In genomic region chr11:119023741-119024140, GRCh38 we compare ENCODE assay signal across 18 cellular contexts. TPM values are rescaled to one million over a fixed set of nuclear protein-coding genes. Genes with fewer than 3 reads are reported as not detected.
DNase-seq lines count a peak whose midpoint lies in the region; ATAC-seq, FAIRE-seq and TF ChIP-seq lines count a peak whose summit lies in the region.
"Had no signal": no experiment of that assay in that cellular context is flagged by ENCODE, and none has a peak within 500 bp of the region (broad histone marks: within the 10 kb centered on the region; RNA-seq: fewer than 3 reads in every experiment).

No MANE protein-coding gene starts in this region.

- H3K27me3 Mint-ChIP-seq in activated CD8-positive, alpha-beta T cell treated with anti-CD3 and anti-CD28 coated beads for 36 hours = no peaks in the 10 kb centered on the region
- no peaks in the 10 kb centered on the region for H3K27me3 Mint-ChIP-seq in stimulated activated naive B cell treated with anti-CD40 and anti-IgM and Interleukin-4, amounts not matched to agents 10 μg/mL and 1 μg/mL and 100 μg/mL, for 72 hours

- CTCF ChIA-PET in HepG2 (lab: Yijun Ruan, JAX; ENCODE audit: low intra/inter-chr PET ratio, low total read pairs) = no interaction called here
- CTCF ChIA-PET in activated CD8-positive, alpha-beta T cell treated with anti-CD3 and anti-CD28 coated beads for 36 hours (lab: Charles Lee) = interaction anchor here (3.3 kb wide), 1 partner anchor 32 kb away, joined by 8 read pairs; no protein-coding TSS in a partner anchor

- H3K4me3 ChIP-seq in HepG2 (replicated peaks in 1 of 3; ENCODE audit: insufficient read depth in 1 of 3, low read depth in 2 of 3, low read length in 3 of 3) (no peak overlapping the region), right lobe of liver (no peak overlapping the region), hepatocyte (no peak overlapping the region)
- H3K4me3 ChIP-seq: upper lobe of left lung had no signal

- TF ChIP-seq EP300 in HepG2 (IDR thresholded peaks at IDR 0.05; ENCODE audit: low read depth in 2 of 2, low read length in 2 of 2) = no peak
- no peak for TF ChIP-seq EP300 in HepG2 (CRISPR knock-in tag; IDR thresholded peaks at IDR 0.05; ENCODE audit: borderline replicate concordance)

- H3K36me3 ChIP-seq in HepG2 (replicated peaks in 1 of 2; ENCODE audit: control insufficient read depth in 1 of 2, insufficient read depth in 2 of 2, low read length in 2 of 2) (peaks cover 4% of the 10 kb centered on the region in 2 experiments; a peak in 3 of 5 replicates), right lobe of liver (peaks cover 0 to 32% (median 15%) of the 10 kb centered on the region in 4 donors), hepatocyte (replicated peaks; ENCODE audit: insufficient read depth, low read depth) (no peaks in the 10 kb centered on the region)
- H3K36me3 ChIP-seq: breast epithelium had no signal

- no peak overlapping the region for H3K9ac ChIP-seq in HepG2 (ENCODE audit: insufficient read depth, low read depth, low read length)

- peaks cover 50% of the 10 kb centered on the region for H3K4me1 Mint-ChIP-seq in activated CD8-positive, alpha-beta T cell treated with anti-CD3 and anti-CD28 coated beads for 36 hours (ENCODE audit: low read depth)
- H3K4me1 Mint-ChIP-seq in stimulated activated naive B cell treated with anti-CD40 and anti-IgM and Interleukin-4, amounts not matched to agents 10 μg/mL and 1 μg/mL and 100 μg/mL, for 72 hours = peaks cover 27 to 35% of the 10 kb centered on the region in 2 donors

- H2AFZ ChIP-seq in HepG2 (ENCODE audit: low read length) = no peak overlapping the region
- H2AFZ ChIP-seq in hepatocyte = no peak overlapping the region

- peaks cover 0 to 3% of the 10 kb centered on the region in 2 experiments; a peak in 2 of 5 replicates for H3K27me3 ChIP-seq in HepG2 (ENCODE audit: control insufficient read depth in 1 of 2, insufficient read depth in 2 of 2, low read length in 2 of 2)
- no peaks in the 10 kb centered on the region for H3K27me3 ChIP-seq in right lobe of liver
- no peaks in the 10 kb centered on the region for H3K27me3 ChIP-seq in hepatocyte
- H3K27me3 ChIP-seq: breast epithelium, upper lobe of left lung had no signal

- FAIRE-seq in HepG2 (lab: Jason Lieb, UNC) = no peak
- FAIRE-seq: endometrium, HTR-8/SVneo, kidney had no signal

- DNase-seq in HepG2 (ENCODE audit: low spot score) (no peak), right lobe of liver (no peak), hepatocyte (ENCODE audit: low spot score) (no peak), NCI-H1694 (lab: John Stamatoyannopoulos, UW) (no peak), cerebellum (ENCODE audit: low spot score) (no peak)
- DNase-seq in activated CD8-positive, alpha-beta T cell treated with anti-CD3 and anti-CD28 coated beads for 36 hours = no peak
- DNase-seq in stimulated activated naive B cell treated with anti-CD40 and anti-IgM and Interleukin-4, amounts not matched to agents 10 μg/mL and 1 μg/mL and 100 μg/mL, for 72 hours = no peak
- DNase-seq: DMS79 treated with DMSO at 0.1 percent for 48 hours; kidney; NCI-H226; stimulated activated CD4-positive, alpha-beta T cell treated with anti-CD3 and anti-CD28 coated beads, Interleukin-1b, Interleukin-23, amount 100 ng/mL, for 48 hours; stimulated activated CD8-positive, alpha-beta memory T cell treated with anti-CD3 and anti-CD28 coated beads, Interleukin-4, amount 100 ng/mL, for 48 hours; upper lobe of left lung had no signal

- no TSS peak for BruUV-seq in HepG2 (replicated peaks; lab: Mats Ljungman, UMichigan)

- peak overlapping the region; percentile 99 for H3K4me2 ChIP-seq in HepG2 (ENCODE audit: low read depth, low read length)
- peak overlapping the region; percentile 98 for H3K4me2 ChIP-seq in hepatocyte

- peaks cover 58% of the 10 kb centered on the region for H3K36me3 Mint-ChIP-seq in activated CD8-positive, alpha-beta T cell treated with anti-CD3 and anti-CD28 coated beads for 36 hours (ENCODE audit: low read depth)
- H3K36me3 Mint-ChIP-seq in stimulated activated naive B cell treated with anti-CD40 and anti-IgM and Interleukin-4, amounts not matched to agents 10 μg/mL and 1 μg/mL and 100 μg/mL, for 72 hours = peaks cover 34 to 55% of the 10 kb centered on the region in 2 donors

- no peak for ATAC-seq in HepG2
- no peak for ATAC-seq in right lobe of liver
- no peak for ATAC-seq in activated CD8-positive, alpha-beta T cell treated with anti-CD3 and anti-CD28 coated beads for 36 hours
- no peak for ATAC-seq in stimulated activated naive B cell treated with anti-CD40 and anti-IgM and Interleukin-4, amounts not matched to agents 10 μg/mL and 1 μg/mL and 100 μg/mL, for 72 hours (replicated peaks)
- ATAC-seq in HG03469 (IDR thresholded peaks at IDR 0.05; ENCODE audit: unreplicated experiment) = no peak
- ATAC-seq: activated CD4-positive, CD25-positive, alpha-beta regulatory T cell treated with anti-CD3 and anti-CD28 coated beads, Interleukin-2, amount 50 U/mL, for 24 hours had no signal

- peak overlapping the region; percentile 52 for H3K27ac Mint-ChIP-seq in activated CD8-positive, alpha-beta T cell treated with anti-CD3 and anti-CD28 coated beads for 36 hours
- peak overlapping the region; percentile 31 for H3K27ac Mint-ChIP-seq in stimulated activated naive B cell treated with anti-CD40 and anti-IgM and Interleukin-4, amounts not matched to agents 10 μg/mL and 1 μg/mL and 100 μg/mL, for 72 hours

- no peaks in the 10 kb centered on the region for H3K9me3 ChIP-seq in HepG2 (ENCODE audit: low read length)
- H3K9me3 ChIP-seq in right lobe of liver = no peaks in the 10 kb centered on the region
- no peaks in the 10 kb centered on the region for H3K9me3 ChIP-seq in hepatocyte (ENCODE audit: low read depth)
- H3K9me3 ChIP-seq: breast epithelium, upper lobe of left lung had no signal

- intact Hi-C loops in HepG2 (cut with micrococcal nuclease; ENCODE audit: unreplicated experiment) = no loop called here
- intact Hi-C loops in right lobe of liver (cut with DNase I) = no loop called here
- intact Hi-C loops in activated CD8-positive, alpha-beta T cell treated with anti-CD3 and anti-CD28 coated beads for 36 hours (cut with micrococcal nuclease) = no loop called here

- POLR2A ChIA-PET in HepG2 (lab: Yijun Ruan, JAX) = interaction anchor here (1.0 to 2.8 kb wide), 5 partner anchors 8 to 71 kb away, joined by 3 to 12 read pairs (median 6); partner anchors contain the start of genes CENATAC and VPS11
- POLR2A ChIA-PET in activated CD8-positive, alpha-beta T cell treated with anti-CD3 and anti-CD28 coated beads for 36 hours (lab: Charles Lee) = interaction anchor here (2.3 to 8.4 kb wide), 2 partner anchors 7 to 24 kb away, joined by 10 to 98 read pairs; partner anchors contain the start of genes RPS25 and TRAPPC4

- in situ Hi-C loops in HepG2 (cut with HindIII; ENCODE audit: extremely low pct_ligation_motif_present, low pct_unique_long_range_greater_than_20kb) = no loop called here

- H3K4me1 ChIP-seq in HepG2 (ENCODE audit: insufficient read depth, low read length) (peaks cover 92% of the 10 kb centered on the region), right lobe of liver (peaks cover 0 to 76% (median 31%) of the 10 kb centered on the region in 4 donors), hepatocyte (ENCODE audit: insufficient read depth) (peaks cover 68% of the 10 kb centered on the region)

- H3K79me2 ChIP-seq in HepG2 (ENCODE audit: insufficient read depth, low read length) (peaks cover 62% of the 10 kb centered on the region), hepatocyte (peaks cover 61% of the 10 kb centered on the region)

- no peak for TF ChIP-seq RAD21 in HepG2 (CRISPR knock-in tag; IDR thresholded peaks at IDR 0.05)

- no peak overlapping the region for H3K4me3 Mint-ChIP-seq in activated CD8-positive, alpha-beta T cell treated with anti-CD3 and anti-CD28 coated beads for 36 hours
- no peak overlapping the region for H3K4me3 Mint-ChIP-seq in stimulated activated naive B cell treated with anti-CD40 and anti-IgM and Interleukin-4, amounts not matched to agents 10 μg/mL and 1 μg/mL and 100 μg/mL, for 72 hours

- no peaks in the 10 kb centered on the region for H3K9me2 ChIP-seq in hepatocyte (replicated peaks; ENCODE audit: insufficient read depth)

- TF ChIP-seq POLR2A in HepG2 (IDR thresholded peaks at IDR 0.05; ENCODE audit: insufficient read depth in 1 of 2, low read depth in 2 of 2, low read length in 2 of 2) = no peak
- no peak for TF ChIP-seq POLR2A in right lobe of liver (IDR thresholded peaks at IDR 0.05)

- TF ChIP-seq CTCF in HepG2 (CRISPR knock-in tag; IDR thresholded peaks at IDR 0.05) = no peak
- no peak for TF ChIP-seq CTCF in right lobe of liver (IDR thresholded peaks at IDR 0.05)
- no peak for TF ChIP-seq CTCF in activated CD8-positive, alpha-beta T cell treated with anti-CD3 and anti-CD28 coated beads for 36 hours (IDR thresholded peaks at IDR 0.05)
- no peak for TF ChIP-seq CTCF in hepatocyte (IDR thresholded peaks at IDR 0.05; ENCODE audit: poor library complexity)

- H3K27ac ChIP-seq in HepG2 (ENCODE audit: extremely low read length, insufficient read depth, low read length) (peak overlapping the region; percentile 77), right lobe of liver (peak overlapping the region in 1 of 3 donors; percentile 62), hepatocyte (peak overlapping the region; percentile 67)

- H4K20me1 ChIP-seq in HepG2 (ENCODE audit: insufficient read depth, low read length) (peaks cover 5% of the 10 kb centered on the region; the same call in 1 of the 2 replicates), hepatocyte (ENCODE audit: insufficient read depth, poor library complexity, severe bottlenecking) (no peaks in the 10 kb centered on the region)

- H3K9me3 Mint-ChIP-seq in activated CD8-positive, alpha-beta T cell treated with anti-CD3 and anti-CD28 coated beads for 36 hours = no peaks in the 10 kb centered on the region
- no peaks in the 10 kb centered on the region for H3K9me3 Mint-ChIP-seq in stimulated activated naive B cell treated with anti-CD40 and anti-IgM and Interleukin-4, amounts not matched to agents 10 μg/mL and 1 μg/mL and 100 μg/mL, for 72 hours

RNA-seq across cellular contexts. Expression of gene TRAPPC4, which starts 5.2 kb away (rescaled TPM):
- total RNA-seq in HepG2 (2016; rRNA removed; fragmentation: Illumina TruSeq; extraction: Trizol) (97.4 and 124 TPM in 2 replicates), right lobe of liver (10 to 100 TPM; 17.2 to 46.3 (median 33.4) TPM), hepatocyte (78.5 and 96.1 TPM in 2 replicates), cerebellum (32.8 TPM)
- 27.9 and 36.4 TPM in 2 replicates for total RNA-seq in HepG2 (2016; cell fraction: cytosol; rRNA removed; fragmentation: Illumina TruSeq; extraction: Trizol; ENCODE audit: low read depth)
- 97.4 and 132 TPM in 2 replicates for total RNA-seq in HepG2 (2016; cell fraction: insoluble cytoplasmic fraction; rRNA removed; fragmentation: Illumina TruSeq; extraction: Trizol)
- total RNA-seq in HepG2 (2016; cell fraction: membrane; rRNA removed; fragmentation: Illumina TruSeq; extraction: Trizol) = 40.9 and 41.3 TPM in 2 replicates
- total RNA-seq in HepG2 (2016; cell fraction: nucleus; rRNA removed; fragmentation: Illumina TruSeq; extraction: Trizol) = 40.3 and 49.2 TPM in 2 replicates
- polyA plus RNA-seq in HepG2 (2011; rRNA removed) (126 and 140 TPM in 2 replicates), hepatocyte (174 and 175 TPM in 2 replicates)
- 244 TPM in 2 replicates for polyA plus RNA-seq in HepG2 (2011; cell fraction: cytosol; rRNA removed)
- polyA plus RNA-seq in HepG2 (2011; cell fraction: nucleus; rRNA removed) = 66.5 and 86.6 TPM in 2 replicates
- 79.9 and 87.7 TPM in 2 replicates for polyA plus RNA-seq in HepG2 (2012)
- polyA plus RNA-seq in HepG2 (2016; cell fraction: cytosol; fragmentation: Illumina TruSeq; extraction: Trizol; ENCODE audit: low read depth) = 27.4 and 30.8 TPM in 2 replicates
- 119 and 128 TPM in 2 replicates for polyA plus RNA-seq in HepG2 (2016; cell fraction: insoluble cytoplasmic fraction; fragmentation: Illumina TruSeq; extraction: Trizol; ENCODE audit: low read depth)
- 27.5 and 28.4 TPM in 2 replicates for polyA plus RNA-seq in HepG2 (2016; cell fraction: membrane; fragmentation: Illumina TruSeq; extraction: Trizol; ENCODE audit: low read depth)
- polyA plus RNA-seq in HepG2 (2016; cell fraction: nucleus; fragmentation: Illumina TruSeq; extraction: Trizol; ENCODE audit: insufficient read depth, low read depth) = 50.7 and 55.6 TPM in 2 replicates
- 109 and 163 TPM in 2 replicates for polyA minus RNA-seq in HepG2 (2011; rRNA and poly(A)+ RNA removed; ENCODE audit: low replicate concordance)
- 24.4 and 30.3 TPM in 2 replicates for polyA minus RNA-seq in HepG2 (2011; cell fraction: cytosol; rRNA and poly(A)+ RNA removed)
- polyA minus RNA-seq in HepG2 (2011; cell fraction: nucleus; rRNA and poly(A)+ RNA removed) = 36.2 and 46.1 TPM in 2 replicates
- total RNA-seq in activated CD8-positive, alpha-beta T cell treated with anti-CD3 and anti-CD28 coated beads for 36 hours = 10 to 100 TPM; 69.5 to 71.4 TPM

RNA-seq across cellular contexts. Expression of gene RPS25, which starts 5.6 kb away (rescaled TPM):
- total RNA-seq in HepG2 (2016; rRNA removed; fragmentation: Illumina TruSeq; extraction: Trizol) = 1,415 and 1,643 TPM in 2 replicates
- 2,275 and 2,513 TPM in 2 replicates for total RNA-seq in HepG2 (2016; cell fraction: cytosol; rRNA removed; fragmentation: Illumina TruSeq; extraction: Trizol; ENCODE audit: low read depth)
- total RNA-seq in HepG2 (2016; cell fraction: insoluble cytoplasmic fraction; rRNA removed; fragmentation: Illumina TruSeq; extraction: Trizol) = 1,435 and 1,680 TPM in 2 replicates
- 3,410 and 3,458 TPM in 2 replicates for total RNA-seq in HepG2 (2016; cell fraction: membrane; rRNA removed; fragmentation: Illumina TruSeq; extraction: Trizol)
- 502 and 555 TPM in 2 replicates for total RNA-seq in HepG2 (2016; cell fraction: nucleus; rRNA removed; fragmentation: Illumina TruSeq; extraction: Trizol)
- polyA plus RNA-seq in HepG2 (2011; rRNA removed) = 647 and 839 TPM in 2 replicates
- 1,228 and 1,764 TPM in 2 replicates for polyA plus RNA-seq in HepG2 (2011; cell fraction: cytosol; rRNA removed)
- polyA plus RNA-seq in HepG2 (2011; cell fraction: nucleus; rRNA removed) = 458 and 672 TPM in 2 replicates
- polyA plus RNA-seq in HepG2 (2012) = 1,615 and 1,935 TPM in 2 replicates
- 2,641 and 2,732 TPM in 2 replicates for polyA plus RNA-seq in HepG2 (2016; cell fraction: cytosol; fragmentation: Illumina TruSeq; extraction: Trizol; ENCODE audit: low read depth)
- 1,500 and 1,585 TPM in 2 replicates for polyA plus RNA-seq in HepG2 (2016; cell fraction: insoluble cytoplasmic fraction; fragmentation: Illumina TruSeq; extraction: Trizol; ENCODE audit: low read depth)
- 3,047 and 3,101 TPM in 2 replicates for polyA plus RNA-seq in HepG2 (2016; cell fraction: membrane; fragmentation: Illumina TruSeq; extraction: Trizol; ENCODE audit: low read depth)
- 848 and 904 TPM in 2 replicates for polyA plus RNA-seq in HepG2 (2016; cell fraction: nucleus; fragmentation: Illumina TruSeq; extraction: Trizol; ENCODE audit: insufficient read depth, low read depth)
- 34.5 and 58.3 TPM in 2 replicates for polyA minus RNA-seq in HepG2 (2011; rRNA and poly(A)+ RNA removed; ENCODE audit: low replicate concordance)
- polyA minus RNA-seq in HepG2 (2011; cell fraction: cytosol; rRNA and poly(A)+ RNA removed) = 501 and 613 TPM in 2 replicates
- 93.2 and 132 TPM in 2 replicates for polyA minus RNA-seq in HepG2 (2011; cell fraction: nucleus; rRNA and poly(A)+ RNA removed)
- 100 to 1,000 TPM; 326 to 822 (median 376) TPM for total RNA-seq in right lobe of liver
- 1,000 to 10,000 TPM; 1,901 to 1,911 TPM for total RNA-seq in activated CD8-positive, alpha-beta T cell treated with anti-CD3 and anti-CD28 coated beads for 36 hours
- total RNA-seq in hepatocyte = 1,502 and 1,568 TPM in 2 replicates
- polyA plus RNA-seq in hepatocyte = 1,058 and 1,100 TPM in 2 replicates
- 284 TPM for total RNA-seq in cerebellum

RNA-seq across cellular contexts. Expression of gene SLC37A4, which starts 6.9 kb away (rescaled TPM):
- total RNA-seq in HepG2 (2016; rRNA removed; fragmentation: Illumina TruSeq; extraction: Trizol) = 25.6 and 43.0 TPM in 2 replicates
- total RNA-seq in HepG2 (2016; cell fraction: cytosol; rRNA removed; fragmentation: Illumina TruSeq; extraction: Trizol; ENCODE audit: low read depth) = 12.3 and 13.2 TPM in 2 replicates
- 30.8 and 42.1 TPM in 2 replicates for total RNA-seq in HepG2 (2016; cell fraction: insoluble cytoplasmic fraction; rRNA removed; fragmentation: Illumina TruSeq; extraction: Trizol)
- total RNA-seq in HepG2 (2016; cell fraction: membrane; rRNA removed; fragmentation: Illumina TruSeq; extraction: Trizol) = 25.9 and 31.5 TPM in 2 replicates
- total RNA-seq in HepG2 (2016; cell fraction: nucleus; rRNA removed; fragmentation: Illumina TruSeq; extraction: Trizol) = 34.0 and 45.3 TPM in 2 replicates
- 56.1 and 59.7 TPM in 2 replicates for polyA plus RNA-seq in HepG2 (2011; rRNA removed)
- polyA plus RNA-seq in HepG2 (2011; cell fraction: cytosol; rRNA removed) = 60.5 and 69.7 TPM in 2 replicates
- polyA plus RNA-seq in HepG2 (2011; cell fraction: nucleus; rRNA removed) = 154 and 157 TPM in 2 replicates
- 34.0 and 42.6 TPM in 2 replicates for polyA plus RNA-seq in HepG2 (2012)
- 13.6 and 16.7 TPM in 2 replicates for polyA plus RNA-seq in HepG2 (2016; cell fraction: cytosol; fragmentation: Illumina TruSeq; extraction: Trizol; ENCODE audit: low read depth)
- polyA plus RNA-seq in HepG2 (2016; cell fraction: insoluble cytoplasmic fraction; fragmentation: Illumina TruSeq; extraction: Trizol; ENCODE audit: low read depth) = 28.9 and 31.0 TPM in 2 replicates
- 25.0 and 29.4 TPM in 2 replicates for polyA plus RNA-seq in HepG2 (2016; cell fraction: membrane; fragmentation: Illumina TruSeq; extraction: Trizol; ENCODE audit: low read depth)
- 73.9 and 77.2 TPM in 2 replicates for polyA plus RNA-seq in HepG2 (2016; cell fraction: nucleus; fragmentation: Illumina TruSeq; extraction: Trizol; ENCODE audit: insufficient read depth, low read depth)
- polyA minus RNA-seq in HepG2 (2011; rRNA and poly(A)+ RNA removed; ENCODE audit: low replicate concordance) = 44.4 and 130 TPM in 2 replicates
- 25.6 and 27.3 TPM in 2 replicates for polyA minus RNA-seq in HepG2 (2011; cell fraction: cytosol; rRNA and poly(A)+ RNA removed)
- 34.5 and 38.3 TPM in 2 replicates for polyA minus RNA-seq in HepG2 (2011; cell fraction: nucleus; rRNA and poly(A)+ RNA removed)
- total RNA-seq in right lobe of liver = 100 to 1,000 TPM in 4 of 6 experiments, 10 to 100 TPM in 2; 78.5 to 177 (median 147) TPM
- 10 to 100 TPM; 32.4 to 35.2 TPM for total RNA-seq in activated CD8-positive, alpha-beta T cell treated with anti-CD3 and anti-CD28 coated beads for 36 hours
- 68.0 and 87.4 TPM in 2 replicates for total RNA-seq in hepatocyte
- polyA plus RNA-seq in hepatocyte = 63.5 and 82.3 TPM in 2 replicates
- total RNA-seq in cerebellum = 10.0 TPM

RNA-seq across cellular contexts. Expression of gene CENATAC, which starts 25.8 kb away (rescaled TPM):
- total RNA-seq in HepG2 (2016; rRNA removed; fragmentation: Illumina TruSeq; extraction: Trizol) (9.2 and 25.0 TPM in 2 replicates), right lobe of liver (10 to 100 TPM; 11.5 to 16.7 (median 13.0) TPM), hepatocyte (26.2 and 28.2 TPM in 2 replicates), cerebellum (44.6 TPM)
- total RNA-seq in HepG2 (2016; cell fraction: cytosol; rRNA removed; fragmentation: Illumina TruSeq; extraction: Trizol; ENCODE audit: low read depth) = 2.9 and 5.0 TPM in 2 replicates
- total RNA-seq in HepG2 (2016; cell fraction: insoluble cytoplasmic fraction; rRNA removed; fragmentation: Illumina TruSeq; extraction: Trizol) = 10.8 and 23.9 TPM in 2 replicates
- 5.4 and 7.4 TPM in 2 replicates for total RNA-seq in HepG2 (2016; cell fraction: membrane; rRNA removed; fragmentation: Illumina TruSeq; extraction: Trizol)
- 39.0 and 46.3 TPM in 2 replicates for total RNA-seq in HepG2 (2016; cell fraction: nucleus; rRNA removed; fragmentation: Illumina TruSeq; extraction: Trizol)
- polyA plus RNA-seq in HepG2 (2011; rRNA removed) (19.8 and 21.7 TPM in 2 replicates), hepatocyte (22.6 and 24.5 TPM in 2 replicates)
- polyA plus RNA-seq in HepG2 (2011; cell fraction: cytosol; rRNA removed) = 3.7 and 4.9 TPM in 2 replicates
- 56.4 and 56.7 TPM in 2 replicates for polyA plus RNA-seq in HepG2 (2011; cell fraction: nucleus; rRNA removed)
- 9.2 and 11.5 TPM in 2 replicates for polyA plus RNA-seq in HepG2 (2012)
- polyA plus RNA-seq in HepG2 (2016; cell fraction: cytosol; fragmentation: Illumina TruSeq; extraction: Trizol; ENCODE audit: low read depth) = 3.9 and 4.7 TPM in 2 replicates
- 10.1 and 11.5 TPM in 2 replicates for polyA plus RNA-seq in HepG2 (2016; cell fraction: insoluble cytoplasmic fraction; fragmentation: Illumina TruSeq; extraction: Trizol; ENCODE audit: low read depth)
- 4.1 and 4.4 TPM in 2 replicates for polyA plus RNA-seq in HepG2 (2016; cell fraction: membrane; fragmentation: Illumina TruSeq; extraction: Trizol; ENCODE audit: low read depth)
- polyA plus RNA-seq in HepG2 (2016; cell fraction: nucleus; fragmentation: Illumina TruSeq; extraction: Trizol; ENCODE audit: insufficient read depth, low read depth) = 100 and 110 TPM in 2 replicates
- polyA minus RNA-seq in HepG2 (2011; rRNA and poly(A)+ RNA removed; ENCODE audit: low replicate concordance) = 11.3 and 25.0 TPM in 2 replicates
- 4.2 and 4.6 TPM in 2 replicates for polyA minus RNA-seq in HepG2 (2011; cell fraction: cytosol; rRNA and poly(A)+ RNA removed)
- 45.4 and 51.7 TPM in 2 replicates for polyA minus RNA-seq in HepG2 (2011; cell fraction: nucleus; rRNA and poly(A)+ RNA removed)
- 10 to 100 TPM; 22.0 to 24.1 TPM for total RNA-seq in activated CD8-positive, alpha-beta T cell treated with anti-CD3 and anti-CD28 coated beads for 36 hours

RNA-seq across cellular contexts. Expression of gene HYOU1, which starts 33.3 kb away (rescaled TPM):
- total RNA-seq in HepG2 (2016; rRNA removed; fragmentation: Illumina TruSeq; extraction: Trizol) (50.0 and 127 TPM in 2 replicates), right lobe of liver (100 to 1,000 TPM; 107 to 202 (median 171) TPM), hepatocyte (168 and 197 TPM in 2 replicates), cerebellum (39.9 TPM)
- total RNA-seq in HepG2 (2016; cell fraction: cytosol; rRNA removed; fragmentation: Illumina TruSeq; extraction: Trizol; ENCODE audit: low read depth) = 14.4 and 15.9 TPM in 2 replicates
- 41.9 and 128 TPM in 2 replicates for total RNA-seq in HepG2 (2016; cell fraction: insoluble cytoplasmic fraction; rRNA removed; fragmentation: Illumina TruSeq; extraction: Trizol)
- 27.3 and 28.2 TPM in 2 replicates for total RNA-seq in HepG2 (2016; cell fraction: membrane; rRNA removed; fragmentation: Illumina TruSeq; extraction: Trizol)
- total RNA-seq in HepG2 (2016; cell fraction: nucleus; rRNA removed; fragmentation: Illumina TruSeq; extraction: Trizol) = 108 and 127 TPM in 2 replicates
- polyA plus RNA-seq in HepG2 (2011; rRNA removed) (155 and 164 TPM in 2 replicates), hepatocyte (122 and 125 TPM in 2 replicates)
- polyA plus RNA-seq in HepG2 (2011; cell fraction: cytosol; rRNA removed) = 125 and 144 TPM in 2 replicates
- polyA plus RNA-seq in HepG2 (2011; cell fraction: nucleus; rRNA removed) = 120 and 130 TPM in 2 replicates
- polyA plus RNA-seq in HepG2 (2012) = 61.3 and 94.5 TPM in 2 replicates
- polyA plus RNA-seq in HepG2 (2016; cell fraction: cytosol; fragmentation: Illumina TruSeq; extraction: Trizol; ENCODE audit: low read depth) = 7.6 and 8.4 TPM in 2 replicates
- 41.0 and 55.4 TPM in 2 replicates for polyA plus RNA-seq in HepG2 (2016; cell fraction: insoluble cytoplasmic fraction; fragmentation: Illumina TruSeq; extraction: Trizol; ENCODE audit: low read depth)
- polyA plus RNA-seq in HepG2 (2016; cell fraction: membrane; fragmentation: Illumina TruSeq; extraction: Trizol; ENCODE audit: low read depth) = 18.1 and 24.3 TPM in 2 replicates
- 184 and 191 TPM in 2 replicates for polyA plus RNA-seq in HepG2 (2016; cell fraction: nucleus; fragmentation: Illumina TruSeq; extraction: Trizol; ENCODE audit: insufficient read depth, low read depth)
- 197 and 370 TPM in 2 replicates for polyA minus RNA-seq in HepG2 (2011; rRNA and poly(A)+ RNA removed; ENCODE audit: low replicate concordance)
- polyA minus RNA-seq in HepG2 (2011; cell fraction: cytosol; rRNA and poly(A)+ RNA removed) = 76.5 and 103 TPM in 2 replicates
- 81.2 and 89.5 TPM in 2 replicates for polyA minus RNA-seq in HepG2 (2011; cell fraction: nucleus; rRNA and poly(A)+ RNA removed)
- total RNA-seq in activated CD8-positive, alpha-beta T cell treated with anti-CD3 and anti-CD28 coated beads for 36 hours = 100 to 1,000 TPM in 1 of 2 experiments, 10 to 100 TPM in 1; 92.4 to 101 TPM
